In the genomic region with DNA sequence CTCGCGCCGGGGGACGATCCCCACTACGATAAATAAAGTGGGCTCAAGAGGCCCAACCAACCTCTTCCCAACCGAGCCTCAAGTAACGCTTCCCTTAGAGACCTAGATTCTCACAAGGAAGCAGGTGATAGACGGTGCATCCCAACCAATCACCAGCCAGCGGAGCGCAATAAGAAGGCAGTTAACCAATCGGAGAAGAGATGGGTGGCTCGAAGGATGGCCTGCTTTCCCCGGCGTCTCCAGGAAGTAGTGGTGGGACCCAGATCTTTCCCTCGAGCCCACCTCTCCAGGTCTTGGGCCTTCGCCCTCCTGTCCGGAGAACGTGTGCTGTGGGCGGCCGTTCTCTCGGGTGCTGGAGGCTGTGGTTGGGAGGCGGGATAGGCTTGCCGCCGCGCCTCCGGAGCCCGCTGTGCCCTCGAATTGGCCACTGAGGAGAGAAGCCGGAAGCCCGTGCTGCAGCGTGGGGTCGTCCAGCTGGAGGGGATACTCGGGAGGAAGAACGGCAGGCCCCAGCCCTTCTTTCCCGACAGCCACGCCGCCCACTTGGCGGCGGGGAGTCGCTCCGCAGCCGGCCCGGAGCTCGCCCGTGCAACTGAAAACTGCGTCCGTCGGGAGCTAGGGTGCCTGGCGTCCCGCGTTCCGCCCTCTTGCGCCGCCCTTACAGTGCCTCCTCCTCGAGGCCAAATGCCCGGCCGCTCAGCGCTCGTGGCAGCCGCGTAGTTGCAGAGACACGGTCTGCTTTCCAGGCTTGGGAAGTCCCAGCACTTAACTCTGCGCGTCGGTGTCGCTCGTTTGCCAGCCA, we compare ENCODE assay signal across 1 cellular context.
TF ChIP-seq lines count a peak whose summit lies in the region.

A gene (minus strand): TSS at position 594 of the 802 bp plus-strand sequence. CDS start 2,665 bp downstream, outside the sequence.

TF ChIP-seq in HEK293, 187 proteins besides CTCF, POLR2A, EP300 and RAD21 (continued from another document and continues in another):
- TF ChIP-seq KLF1 (tag by site-specific recombination; IDR thresholded peaks at IDR 0.05) (no peak; the same call in 1 of the 2 replicates), ZNF16 (tag by site-specific recombination; IDR thresholded peaks at IDR 0.05; ENCODE audit: low read depth) (no peak), KLF16 (tag by site-specific recombination; IDR thresholded peaks at IDR 0.05) (peak; percentile 88), FEZF1 (tag by site-specific recombination; IDR thresholded peaks at IDR 0.05) (peak; percentile 15; the same call in 1 of the 2 replicates), ZSCAN30 (tag by site-specific recombination; IDR thresholded peaks at IDR 0.05) (peak; percentile 79; the same call in 1 of the 2 replicates), WT1 (tag by site-specific recombination; IDR thresholded peaks at IDR 0.05) (peak; percentile 41; the same call in 1 of the 2 replicates), ZBTB8A (tag by site-specific recombination; IDR thresholded peaks at IDR 0.05) (peak; percentile 75), ZNF416 (tag by site-specific recombination; IDR thresholded peaks at IDR 0.05) (no peak), ZNF274 (IDR thresholded peaks at IDR 0.05; ENCODE audit: low read length) (no peak), ZNF274 (tag by site-specific recombination; IDR thresholded peaks at IDR 0.05; ENCODE audit: borderline replicate concordance) (no peak), ZNF585B (tag by site-specific recombination; IDR thresholded peaks at IDR 0.05) (no peak), ZEB2 (tag by site-specific recombination; IDR thresholded peaks at IDR 0.05) (peak; percentile 89), ZNF311 (tag by site-specific recombination; IDR thresholded peaks at IDR 0.05; ENCODE audit: borderline replicate concordance) (no peak), HOXD13 (CRISPR knock-in tag; IDR thresholded peaks at IDR 0.05; ENCODE audit: borderline replicate concordance) (peak; percentile 98), ZSCAN16 (tag by site-specific recombination; IDR thresholded peaks at IDR 0.05) (no peak), ZNF561 (tag by site-specific recombination; IDR thresholded peaks at IDR 0.05; ENCODE audit: borderline replicate concordance) (no peak), YY1 (tag by site-specific recombination; IDR thresholded peaks at IDR 0.05) (peak; percentile 58; the same call in 1 of the 2 replicates), ZNF112 (tag by site-specific recombination; IDR thresholded peaks at IDR 0.05) (no peak), ZNF423 (tag by site-specific recombination; IDR thresholded peaks at IDR 0.05) (no peak), ZNF23 (tag by site-specific recombination; IDR thresholded peaks at IDR 0.05; ENCODE audit: borderline replicate concordance) (no peak), HOXC10 (CRISPR knock-in tag; IDR thresholded peaks at IDR 0.05) (peak; percentile 95; the same call in 1 of the 2 replicates), ZNF558 (tag by site-specific recombination; IDR thresholded peaks at IDR 0.05) (no peak), ZNF404 (tag by site-specific recombination; IDR thresholded peaks at IDR 0.05) (no peak), RBAK (tag by site-specific recombination; IDR thresholded peaks at IDR 0.05) (no peak), ZNF785 (tag by site-specific recombination; IDR thresholded peaks at IDR 0.05) (no peak), ZNF37A (tag by site-specific recombination; IDR thresholded peaks at IDR 0.05) (no peak), ZBTB48 (tag by site-specific recombination; IDR thresholded peaks at IDR 0.05) (peak; percentile 75), MEIS1 (CRISPR knock-in tag; IDR thresholded peaks at IDR 0.05; ENCODE audit: borderline replicate concordance) (no peak), ZNF747 (tag by site-specific recombination; IDR thresholded peaks at IDR 0.05) (no peak), ZNF670 (tag by site-specific recombination; IDR thresholded peaks at IDR 0.05; ENCODE audit: low read depth) (no peak), ZNF510 (tag by site-specific recombination; IDR thresholded peaks at IDR 0.05; ENCODE audit: insufficient replicate concordance) (no peak), ZNF175 (tag by site-specific recombination; IDR thresholded peaks at IDR 0.05) (no peak)
- TF ChIP-seq, protein P1, sequence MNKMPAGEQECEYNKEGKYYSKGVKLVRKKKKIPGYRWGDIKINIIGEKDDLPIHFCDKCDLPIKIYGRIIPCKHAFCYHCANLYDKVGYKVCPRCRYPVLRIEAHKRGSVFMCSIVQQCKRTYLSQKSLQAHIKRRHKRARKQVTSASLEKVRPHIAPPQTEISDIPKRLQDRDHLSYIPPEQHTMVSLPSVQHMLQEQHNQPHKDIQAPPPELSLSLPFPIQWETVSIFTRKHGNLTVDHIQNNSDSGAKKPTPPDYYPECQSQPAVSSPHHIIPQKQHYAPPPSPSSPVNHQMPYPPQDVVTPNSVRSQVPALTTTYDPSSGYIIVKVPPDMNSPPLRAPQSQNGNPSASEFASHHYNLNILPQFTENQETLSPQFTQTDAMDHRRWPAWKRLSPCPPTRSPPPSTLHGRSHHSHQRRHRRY (tag by site-specific recombination; IDR thresholded peaks at IDR 0.05), result no peak
- TF ChIP-seq, protein P2, sequence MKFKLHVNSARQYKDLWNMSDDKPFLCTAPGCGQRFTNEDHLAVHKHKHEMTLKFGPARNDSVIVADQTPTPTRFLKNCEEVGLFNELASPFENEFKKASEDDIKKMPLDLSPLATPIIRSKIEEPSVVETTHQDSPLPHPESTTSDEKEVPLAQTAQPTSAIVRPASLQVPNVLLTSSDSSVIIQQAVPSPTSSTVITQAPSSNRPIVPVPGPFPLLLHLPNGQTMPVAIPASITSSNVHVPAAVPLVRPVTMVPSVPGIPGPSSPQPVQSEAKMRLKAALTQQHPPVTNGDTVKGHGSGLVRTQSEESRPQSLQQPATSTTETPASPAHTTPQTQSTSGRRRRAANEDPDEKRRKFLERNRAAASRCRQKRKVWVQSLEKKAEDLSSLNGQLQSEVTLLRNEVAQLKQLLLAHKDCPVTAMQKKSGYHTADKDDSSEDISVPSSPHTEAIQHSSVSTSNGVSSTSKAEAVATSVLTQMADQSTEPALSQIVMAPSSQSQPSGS (tag by site-specific recombination; IDR thresholded peaks at IDR 0.05; ENCODE audit: low read depth), result no peak
- TF ChIP-seq, protein P3, sequence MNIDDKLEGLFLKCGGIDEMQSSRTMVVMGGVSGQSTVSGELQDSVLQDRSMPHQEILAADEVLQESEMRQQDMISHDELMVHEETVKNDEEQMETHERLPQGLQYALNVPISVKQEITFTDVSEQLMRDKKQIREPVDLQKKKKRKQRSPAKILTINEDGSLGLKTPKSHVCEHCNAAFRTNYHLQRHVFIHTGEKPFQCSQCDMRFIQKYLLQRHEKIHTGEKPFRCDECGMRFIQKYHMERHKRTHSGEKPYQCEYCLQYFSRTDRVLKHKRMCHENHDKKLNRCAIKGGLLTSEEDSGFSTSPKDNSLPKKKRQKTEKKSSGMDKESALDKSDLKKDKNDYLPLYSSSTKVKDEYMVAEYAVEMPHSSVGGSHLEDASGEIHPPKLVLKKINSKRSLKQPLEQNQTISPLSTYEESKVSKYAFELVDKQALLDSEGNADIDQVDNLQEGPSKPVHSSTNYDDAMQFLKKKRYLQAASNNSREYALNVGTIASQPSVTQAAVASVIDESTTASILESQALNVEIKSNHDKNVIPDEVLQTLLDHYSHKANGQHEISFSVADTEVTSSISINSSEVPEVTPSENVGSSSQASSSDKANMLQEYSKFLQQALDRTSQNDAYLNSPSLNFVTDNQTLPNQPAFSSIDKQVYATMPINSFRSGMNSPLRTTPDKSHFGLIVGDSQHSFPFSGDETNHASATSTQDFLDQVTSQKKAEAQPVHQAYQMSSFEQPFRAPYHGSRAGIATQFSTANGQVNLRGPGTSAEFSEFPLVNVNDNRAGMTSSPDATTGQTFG (tag by site-specific recombination; IDR thresholded peaks at IDR 0.05; ENCODE audit: borderline replicate concordance), result 0 out of 2 replicates have a peak, but pooled peaks have one; percentile 39
- TF ChIP-seq, protein P4, sequence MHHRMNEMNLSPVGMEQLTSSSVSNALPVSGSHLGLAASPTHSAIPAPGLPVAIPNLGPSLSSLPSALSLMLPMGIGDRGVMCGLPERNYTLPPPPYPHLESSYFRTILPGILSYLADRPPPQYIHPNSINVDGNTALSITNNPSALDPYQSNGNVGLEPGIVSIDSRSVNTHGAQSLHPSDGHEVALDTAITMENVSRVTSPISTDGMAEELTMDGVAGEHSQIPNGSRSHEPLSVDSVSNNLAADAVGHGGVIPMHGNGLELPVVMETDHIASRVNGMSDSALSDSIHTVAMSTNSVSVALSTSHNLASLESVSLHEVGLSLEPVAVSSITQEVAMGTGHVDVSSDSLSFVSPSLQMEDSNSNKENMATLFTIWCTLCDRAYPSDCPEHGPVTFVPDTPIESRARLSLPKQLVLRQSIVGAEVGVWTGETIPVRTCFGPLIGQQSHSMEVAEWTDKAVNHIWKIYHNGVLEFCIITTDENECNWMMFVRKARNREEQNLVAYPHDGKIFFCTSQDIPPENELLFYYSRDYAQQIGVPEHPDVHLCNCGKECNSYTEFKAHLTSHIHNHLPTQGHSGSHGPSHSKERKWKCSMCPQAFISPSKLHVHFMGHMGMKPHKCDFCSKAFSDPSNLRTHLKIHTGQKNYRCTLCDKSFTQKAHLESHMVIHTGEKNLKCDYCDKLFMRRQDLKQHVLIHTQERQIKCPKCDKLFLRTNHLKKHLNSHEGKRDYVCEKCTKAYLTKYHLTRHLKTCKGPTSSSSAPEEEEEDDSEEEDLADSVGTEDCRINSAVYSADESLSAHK (tag by site-specific recombination; IDR thresholded peaks at IDR 0.05), result no peak
- TF ChIP-seq, protein P5, sequence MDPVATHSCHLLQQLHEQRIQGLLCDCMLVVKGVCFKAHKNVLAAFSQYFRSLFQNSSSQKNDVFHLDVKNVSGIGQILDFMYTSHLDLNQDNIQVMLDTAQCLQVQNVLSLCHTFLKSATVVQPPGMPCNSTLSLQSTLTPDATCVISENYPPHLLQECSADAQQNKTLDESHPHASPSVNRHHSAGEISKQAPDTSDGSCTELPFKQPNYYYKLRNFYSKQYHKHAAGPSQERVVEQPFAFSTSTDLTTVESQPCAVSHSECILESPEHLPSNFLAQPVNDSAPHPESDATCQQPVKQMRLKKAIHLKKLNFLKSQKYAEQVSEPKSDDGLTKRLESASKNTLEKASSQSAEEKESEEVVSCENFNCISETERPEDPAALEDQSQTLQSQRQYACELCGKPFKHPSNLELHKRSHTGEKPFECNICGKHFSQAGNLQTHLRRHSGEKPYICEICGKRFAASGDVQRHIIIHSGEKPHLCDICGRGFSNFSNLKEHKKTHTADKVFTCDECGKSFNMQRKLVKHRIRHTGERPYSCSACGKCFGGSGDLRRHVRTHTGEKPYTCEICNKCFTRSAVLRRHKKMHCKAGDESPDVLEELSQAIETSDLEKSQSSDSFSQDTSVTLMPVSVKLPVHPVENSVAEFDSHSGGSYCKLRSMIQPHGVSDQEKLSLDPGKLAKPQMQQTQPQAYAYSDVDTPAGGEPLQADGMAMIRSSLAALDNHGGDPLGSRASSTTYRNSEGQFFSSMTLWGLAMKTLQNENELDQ (tag by site-specific recombination; IDR thresholded peaks at IDR 0.05; ENCODE audit: low read depth), result no peak
- TF ChIP-seq, protein P6, sequence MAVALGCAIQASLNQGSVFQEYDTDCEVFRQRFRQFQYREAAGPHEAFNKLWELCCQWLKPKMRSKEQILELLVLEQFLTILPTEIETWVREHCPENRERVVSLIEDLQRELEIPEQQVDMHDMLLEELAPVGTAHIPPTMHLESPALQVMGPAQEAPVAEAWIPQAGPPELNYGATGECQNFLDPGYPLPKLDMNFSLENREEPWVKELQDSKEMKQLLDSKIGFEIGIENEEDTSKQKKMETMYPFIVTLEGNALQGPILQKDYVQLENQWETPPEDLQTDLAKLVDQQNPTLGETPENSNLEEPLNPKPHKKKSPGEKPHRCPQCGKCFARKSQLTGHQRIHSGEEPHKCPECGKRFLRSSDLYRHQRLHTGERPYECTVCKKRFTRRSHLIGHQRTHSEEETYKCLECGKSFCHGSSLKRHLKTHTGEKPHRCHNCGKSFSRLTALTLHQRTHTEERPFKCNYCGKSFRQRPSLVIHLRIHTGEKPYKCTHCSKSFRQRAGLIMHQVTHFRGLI (tag by site-specific recombination; IDR thresholded peaks at IDR 0.05), result peak; percentile 27; the same call in 1 of the 2 replicates
- TF ChIP-seq, protein P7, sequence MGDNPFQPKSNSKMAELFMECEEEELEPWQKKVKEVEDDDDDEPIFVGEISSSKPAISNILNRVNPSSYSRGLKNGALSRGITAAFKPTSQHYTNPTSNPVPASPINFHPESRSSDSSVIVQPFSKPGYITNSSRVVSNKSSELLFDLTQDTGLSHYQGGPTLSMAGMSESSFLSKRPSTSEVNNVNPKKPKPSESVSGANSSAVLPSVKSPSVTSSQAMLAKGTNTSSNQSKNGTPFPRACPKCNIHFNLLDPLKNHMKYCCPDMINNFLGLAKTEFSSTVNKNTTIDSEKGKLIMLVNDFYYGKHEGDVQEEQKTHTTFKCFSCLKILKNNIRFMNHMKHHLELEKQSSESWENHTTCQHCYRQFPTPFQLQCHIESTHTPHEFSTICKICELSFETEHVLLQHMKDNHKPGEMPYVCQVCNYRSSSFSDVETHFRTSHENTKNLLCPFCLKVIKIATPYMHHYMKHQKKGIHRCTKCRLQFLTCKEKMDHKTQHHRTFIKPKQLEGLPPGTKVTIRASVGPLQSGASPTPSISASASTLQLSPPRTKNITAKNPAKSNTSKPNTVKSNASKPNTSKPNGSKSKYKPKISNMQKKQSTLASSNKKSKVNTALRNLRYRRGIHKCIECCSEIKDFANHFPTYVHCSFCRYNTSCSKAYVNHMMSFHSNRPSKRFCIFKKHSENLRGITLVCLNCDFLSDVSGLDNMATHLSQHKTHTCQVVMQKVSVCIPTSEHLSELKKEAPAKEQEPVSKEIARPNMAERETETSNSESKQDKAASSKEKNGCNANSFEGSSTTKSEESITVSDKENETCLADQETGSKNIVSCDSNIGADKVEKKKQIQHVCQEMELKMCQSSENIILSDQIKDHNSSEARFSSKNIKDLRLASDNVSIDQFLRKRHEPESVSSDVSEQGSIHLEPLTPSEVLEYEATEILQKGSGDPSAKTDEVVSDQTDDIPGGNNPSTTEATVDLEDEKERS (tag by site-specific recombination; IDR thresholded peaks at IDR 0.05), result no peak
- TF ChIP-seq, protein P8, sequence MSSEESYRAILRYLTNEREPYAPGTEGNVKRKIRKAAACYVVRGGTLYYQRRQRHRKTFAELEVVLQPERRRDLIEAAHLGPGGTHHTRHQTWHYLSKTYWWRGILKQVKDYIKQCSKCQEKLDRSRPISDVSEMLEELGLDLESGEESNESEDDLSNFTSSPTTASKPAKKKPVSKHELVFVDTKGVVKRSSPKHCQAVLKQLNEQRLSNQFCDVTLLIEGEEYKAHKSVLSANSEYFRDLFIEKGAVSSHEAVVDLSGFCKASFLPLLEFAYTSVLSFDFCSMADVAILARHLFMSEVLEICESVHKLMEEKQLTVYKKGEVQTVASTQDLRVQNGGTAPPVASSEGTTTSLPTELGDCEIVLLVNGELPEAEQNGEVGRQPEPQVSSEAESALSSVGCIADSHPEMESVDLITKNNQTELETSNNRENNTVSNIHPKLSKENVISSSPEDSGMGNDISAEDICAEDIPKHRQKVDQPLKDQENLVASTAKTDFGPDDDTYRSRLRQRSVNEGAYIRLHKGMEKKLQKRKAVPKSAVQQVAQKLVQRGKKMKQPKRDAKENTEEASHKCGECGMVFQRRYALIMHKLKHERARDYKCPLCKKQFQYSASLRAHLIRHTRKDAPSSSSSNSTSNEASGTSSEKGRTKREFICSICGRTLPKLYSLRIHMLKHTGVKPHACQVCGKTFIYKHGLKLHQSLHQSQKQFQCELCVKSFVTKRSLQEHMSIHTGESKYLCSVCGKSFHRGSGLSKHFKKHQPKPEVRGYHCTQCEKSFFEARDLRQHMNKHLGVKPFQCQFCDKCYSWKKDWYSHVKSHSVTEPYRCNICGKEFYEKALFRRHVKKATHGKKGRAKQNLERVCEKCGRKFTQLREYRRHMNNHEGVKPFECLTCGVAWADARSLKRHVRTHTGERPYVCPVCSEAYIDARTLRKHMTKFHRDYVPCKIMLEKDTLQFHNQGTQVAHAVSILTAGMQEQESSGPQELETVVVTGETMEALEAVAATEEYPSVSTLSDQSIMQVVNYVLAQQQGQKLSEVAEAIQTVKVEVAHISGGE (tag by site-specific recombination; conservative IDR thresholded peaks at IDR 0.05; ENCODE audit: low read depth), result peak; percentile 99
